Comparison of ENCODE assay signal across 12 cellular contexts in genomic region chr2:234679766-234680687, GRCh38.
DNase-seq lines count a peak whose midpoint lies in the region; ATAC-seq, FAIRE-seq and TF ChIP-seq lines count a peak whose summit lies in the region.
"Had no signal": no experiment of that assay in that cellular context is flagged by ENCODE, and none has a peak within 500 bp of the region (broad histone marks: within the 10 kb centered on the region; RNA-seq: fewer than 3 reads in every experiment).

No MANE protein-coding gene starts in this region.

- POLR2A ChIA-PET in T-cell (lab: Charles Lee): no interaction called here

- TF ChIP-seq CTCF in bronchial epithelial cell (IDR thresholded peaks at IDR 0.05; ENCODE audit: insufficient read depth, low read length, severe bottlenecking) (no peak), kidney (IDR thresholded peaks at IDR 0.05; ENCODE audit: borderline replicate concordance, extremely low read depth, insufficient read depth) (no peak), stomach (IDR thresholded peaks at IDR 0.05) (no peak)

- TF ChIP-seq POLR2A in stomach (IDR thresholded peaks at IDR 0.05): no peak

- 49 to 59% (median 57%) methylated on average over 13 of the region's 13 CpGs for WGBS in stomach, 5 donors

- H3K4me1 ChIP-seq in kidney (ENCODE audit: control insufficient read depth in 1 of 2, insufficient read depth in 1 of 2, low read depth in 1 of 2, low read length in 2 of 2): peaks cover 3 to 13% of the 10 kb centered on the region in 2 donors
- peaks cover 15 to 40% (median 24%) of the 10 kb centered on the region in 4 donors for H3K4me1 ChIP-seq in stomach

- no peaks in the 10 kb centered on the region for H3K36me3 Mint-ChIP-seq in T-cell
- H3K36me3 Mint-ChIP-seq: activated naive CD8-positive, alpha-beta T cell treated with anti-CD3 and anti-CD28 coated beads, Interleukin-2, amount 10 ng/mL, durations not matched to agents 7 days and 5 days; memory B cell had no signal

- peak; percentile 80 for FAIRE-seq in bronchial epithelial cell (lab: Jason Lieb, UNC)
- peak; percentile 44 for FAIRE-seq in kidney (lab: Jason Lieb, UNC)

- H3K9ac ChIP-seq in kidney (ENCODE audit: low read length in 2 of 2): no peak overlapping the region

- CTCF ChIA-PET in T-cell (lab: Charles Lee): no interaction called here

- peaks cover 0 to 7% (median 0%) of the 10 kb centered on the region in 3 donors for H3K9me3 Mint-ChIP-seq in T-cell

- H3K27me3 Mint-ChIP-seq in T-cell: peaks cover 3 to 4% of the 10 kb centered on the region in 2 donors

- ATAC-seq in T-cell (replicated peaks in 1 of 4): no peak

- intact Hi-C loops in kidney (cut with DNase I): no loop called here
- intact Hi-C loops in stomach (cut with DNase I; ENCODE audit: low total_unique reads): loop anchor here (10.0 kb wide), 1 partner anchor 135 kb away; no protein-coding TSS in a partner anchor

- DNase-seq in HS-5 (ENCODE audit: low read depth) (peak; percentile 99), bronchial epithelial cell (ENCODE audit: low read depth) (peak; percentile 88), kidney (peak; percentile 87), stomach (peak; percentile 55), Ammon's horn (ENCODE audit: low spot score) (no peak), T-cell (no peak), NCI-H345 treated with DMSO at 0.1 percent for 48 hours (lab: John Stamatoyannopoulos, UW; ENCODE audit: unreplicated experiment) (no peak)
- DNase-seq in stimulated activated CD4-positive, alpha-beta T cell treated with anti-CD3 and anti-CD28 coated beads, Interleukin-1b, Interleukin-23, amount 100 ng/mL, for 48 hours: no peak
- DNase-seq: activated naive CD8-positive, alpha-beta T cell treated with anti-CD3 and anti-CD28 coated beads, Interleukin-2, amount 10 ng/mL, durations not matched to agents 7 days and 5 days; MM.1S; T-helper 1 cell had no signal

- H3K36me3 ChIP-seq in bronchial epithelial cell (ENCODE audit: control insufficient read depth, insufficient read depth, low read length): no peaks in the 10 kb centered on the region
- H3K36me3 ChIP-seq in kidney (ENCODE audit: control insufficient read depth in 1 of 2, insufficient read depth in 2 of 2, low read length in 2 of 2): no peaks in the 10 kb centered on the region
- H3K36me3 ChIP-seq in stomach: no peaks in the 10 kb centered on the region

- H3K27ac Mint-ChIP-seq in T-cell: no peak overlapping the region
- H3K27ac Mint-ChIP-seq: activated naive CD8-positive, alpha-beta T cell treated with anti-CD3 and anti-CD28 coated beads, Interleukin-2, amount 10 ng/mL, durations not matched to agents 7 days and 5 days; memory B cell had no signal

- H3K4me3 Mint-ChIP-seq in T-cell: no peak overlapping the region
- H3K4me3 Mint-ChIP-seq: activated naive CD8-positive, alpha-beta T cell treated with anti-CD3 and anti-CD28 coated beads, Interleukin-2, amount 10 ng/mL, durations not matched to agents 7 days and 5 days; memory B cell had no signal

- TF ChIP-seq EP300 in stomach (IDR thresholded peaks at IDR 0.05): no peak

- H3K27me3 ChIP-seq in bronchial epithelial cell (ENCODE audit: control insufficient read depth, insufficient read depth, low read length) (no peaks in the 10 kb centered on the region), stomach (no peaks in the 10 kb centered on the region)

- H3K9me3 ChIP-seq in kidney (ENCODE audit: control insufficient read depth in 1 of 2, low read length in 2 of 2) (no peaks in the 10 kb centered on the region), stomach (no peaks in the 10 kb centered on the region)

- no peaks in the 10 kb centered on the region for H3K4me1 Mint-ChIP-seq in T-cell
- H3K4me1 Mint-ChIP-seq: activated naive CD8-positive, alpha-beta T cell treated with anti-CD3 and anti-CD28 coated beads, Interleukin-2, amount 10 ng/mL, durations not matched to agents 7 days and 5 days had no signal

- H3K27ac ChIP-seq in kidney (ENCODE audit: low read depth in 2 of 2, low read length in 2 of 2) (peak overlapping the region in 1 of 2 donors; percentile 23), stomach (peak overlapping the region in 4 of 5 donors; percentile 13 to 67 (median 44))

- H3K4me3 ChIP-seq in bronchial epithelial cell (ENCODE audit: low read depth, low read length) (no peak overlapping the region), kidney (ENCODE audit: low read length in 2 of 2) (no peak overlapping the region), stomach (no peak overlapping the region)

Comparison
In these comparisons a context has a peak if more than half of its experiments do, and no peak if none do; other contexts are left out.
1. DNase-seq: peak in HS-5 (single experiment), bronchial epithelial cell (single experiment), kidney (single experiment) and stomach (single experiment); none in Ammon's horn (single experiment), T-cell (0 of 34), NCI-H345 treated with DMSO at 0.1 percent for 48 hours (single experiment) and stimulated activated CD4-positive, alpha-beta T cell treated with anti-CD3 and anti-CD28 coated beads, Interleukin-1b, Interleukin-23, amount 100 ng/mL, for 48 hours (single experiment).